ENCODE assay signal across 8 cellular contexts in genomic region chr11:43920598-43921419, GRCh38. TPM values are rescaled to one million over a fixed set of nuclear protein-coding genes. Genes with fewer than 3 reads are reported as not detected.
DNase-seq lines count a peak whose midpoint lies in the region; ATAC-seq and TF ChIP-seq lines count a peak whose summit lies in the region.

No MANE protein-coding gene starts in this region.

- DNase-seq in AG04449 (ENCODE audit: low read depth, low spot score) (peak; percentile 100), NCI-H187 treated with DMSO at 0.1 percent for 48 hours (lab: John Stamatoyannopoulos, UW) (peak; percentile 44), caudate nucleus (lab: John Stamatoyannopoulos, UW) (peak in 12 of 61 donors; percentile 6 to 78 (median 29)), mucosa of descending colon (no peak), posterior vena cava (ENCODE audit: low spot score) (no peak)

- TF ChIP-seq CTCF in AG04449 (IDR thresholded peaks at IDR 0.05; ENCODE audit: insufficient read depth, low read length, missing control alignments) (no peak), mucosa of descending colon (IDR thresholded peaks at IDR 0.05) (no peak)

- peak; percentile 75 for ATAC-seq in GM21619 (IDR thresholded peaks at IDR 0.05; ENCODE audit: unreplicated experiment)
- ATAC-seq in mucosa of descending colon, result peak; percentile 73
- no peak for ATAC-seq in GM21723 (IDR thresholded peaks at IDR 0.05; ENCODE audit: unreplicated experiment)
- no peak for ATAC-seq in GM19395 (IDR thresholded peaks at IDR 0.05; ENCODE audit: unreplicated experiment)

- CTCF ChIA-PET in AG04449 (lab: Yijun Ruan, JAX), result interaction anchor here (1.3 to 5.0 kb wide), 7 partner anchors 12 to 117 kb away, joined by 5 to 36 read pairs (median 14); partner anchors contain the start of gene C11orf96

- intact Hi-C loops in mucosa of descending colon (cut with DNase I, micrococcal nuclease) (no loop called here), posterior vena cava (cut with DNase I) (no loop called here)

- no peaks in the 10 kb centered on the region for H3K36me3 ChIP-seq in mucosa of descending colon (ENCODE audit: low read depth)

- no peaks in the 10 kb centered on the region for H3K4me1 ChIP-seq in mucosa of descending colon (ENCODE audit: low read depth)

- peak overlapping the region; percentile 60 for H3K27ac ChIP-seq in caudate nucleus (ENCODE audit: low read depth, low read length)

- POLR2A ChIA-PET in AG04449 (lab: Yijun Ruan, JAX), result interaction anchor here (1.4 kb wide), 1 partner anchor 22 kb away, joined by 7 read pairs; the partner anchor contains the start of gene C11orf96

- H3K9me3 ChIP-seq in mucosa of descending colon, result no peaks in the 10 kb centered on the region

- H3K4me3 ChIP-seq in AG04449 (ENCODE audit: low read depth, low read length) (no peak overlapping the region), mucosa of descending colon (no peak overlapping the region)

RNA-seq across cellular contexts. Expression of gene C11orf96, which starts 21.6 kb away (rescaled TPM):
- total RNA-seq in mucosa of descending colon (10 to 100 TPM; 13.0 to 42.0 (median 21.0) TPM), posterior vena cava (1,000 to 10,000 TPM in 1 of 2 donors, 100 to 1,000 TPM in 1; 576 to 1,371 TPM)

RNA-seq across cellular contexts. Expression of gene ALKBH3, which starts 40.2 kb away (rescaled TPM):
- total RNA-seq in mucosa of descending colon (10 to 100 TPM; 18.9 to 27.7 (median 27.0) TPM), posterior vena cava (10 to 100 TPM; 24.8 to 30.9 TPM)

Comparison
In these comparisons a context has a peak if more than half of its experiments do, and no peak if none do; other contexts are left out.
1. DNase-seq: peak in AG04449 (single experiment) and NCI-H187 treated with DMSO at 0.1 percent for 48 hours (single experiment); none in mucosa of descending colon (0 of 3) and posterior vena cava (single experiment).
2. ATAC-seq: peak in GM21619 (single experiment) and mucosa of descending colon (single experiment); none in GM21723 (single experiment) and GM19395 (single experiment).
3. RNA of gene C11orf96, which starts 21.6 kb away (total RNA-seq): 576 to 1,371 TPM in posterior vena cava; 13.0 to 42.0 TPM in mucosa of descending colon; every median in the first group is over 10 times any median in the second.